ENCODE assay signal across 26 cellular contexts in the genomic region with DNA sequence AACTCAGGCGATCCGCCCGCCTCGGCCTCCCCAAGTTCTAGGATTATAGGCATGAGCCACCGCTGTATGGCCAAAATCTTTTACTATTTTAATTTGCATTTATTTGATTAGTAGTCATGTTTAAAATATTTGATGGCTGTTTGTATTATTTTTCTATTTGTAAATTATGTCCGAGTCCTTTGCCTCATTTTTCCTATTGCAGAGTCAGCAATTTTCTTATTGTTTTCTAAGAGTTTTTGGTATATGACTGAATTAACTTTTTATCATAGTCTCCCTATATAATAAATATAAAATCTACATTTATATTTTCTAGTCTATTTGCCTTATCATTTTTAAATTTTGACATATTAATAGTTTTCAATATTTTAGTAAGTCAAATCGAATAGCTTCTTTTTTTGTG.
"Had no signal": no experiment of that assay in that cellular context is flagged by ENCODE, and none has a peak within 500 bp of the region (broad histone marks: within the 10 kb centered on the region; RNA-seq: fewer than 3 reads in every experiment).

No MANE protein-coding gene starts in this region.

- H3K4me1 Mint-ChIP-seq: stimulated activated effector memory CD8-positive, alpha-beta T cell treated with anti-CD3 and anti-CD28 coated beads, Interleukin-12 subunit alpha, Interleukin-12 subunit beta, amount 100 ng/mL, for 72 hours had no signal

- H3K36me3 Mint-ChIP-seq: natural killer cell treated with Interleukin-12 subunit alpha and Interleukin-12 subunit beta and Interleukin-15 and Interleukin-18, amount 100 ng/mL, for 72 hours; stimulated activated effector memory CD8-positive, alpha-beta T cell treated with anti-CD3 and anti-CD28 coated beads, Interleukin-12 subunit alpha, Interleukin-12 subunit beta, amount 100 ng/mL, for 72 hours had no signal

- H3K27ac ChIP-seq: left lung, lower lobe of right lung, ovary, right atrium auricular region, skin epidermis, spleen, suprapubic skin, thoracic aorta, tibial artery, upper lobe of right lung had no signal

- H3K4me3 ChIP-seq: left lung, lower lobe of right lung, mucosa of descending colon, ovary, right atrium auricular region, skin epidermis, spleen, suprapubic skin, thoracic aorta, tibial artery, upper lobe of right lung had no signal

- FAIRE-seq: keratinocyte, urothelium cell line had no signal

- H3K9me3 Mint-ChIP-seq: natural killer cell treated with Interleukin-12 subunit alpha and Interleukin-12 subunit beta and Interleukin-15 and Interleukin-18, amount 100 ng/mL, for 72 hours; stimulated activated effector memory CD8-positive, alpha-beta T cell treated with anti-CD3 and anti-CD28 coated beads, Interleukin-12 subunit alpha, Interleukin-12 subunit beta, amount 100 ng/mL, for 72 hours; stimulated activated naive CD8-positive, alpha-beta T cell treated with anti-CD3 and anti-CD28 coated beads, Interleukin-15, Interleukin-2, amounts not matched to agents 100 ng/mL and 50 ng/mL, for 24 hours had no signal

- H3K36me3 ChIP-seq: left lung, lower lobe of right lung, ovary, right atrium auricular region, spleen, suprapubic skin, thoracic aorta, tibial artery, upper lobe of right lung had no signal

- H3K27ac Mint-ChIP-seq: naive thymus-derived CD4-positive, alpha-beta T cell; natural killer cell treated with Interleukin-12 subunit alpha and Interleukin-12 subunit beta and Interleukin-15 and Interleukin-18, amount 100 ng/mL, for 72 hours; progenitor cell of endocrine pancreas; stimulated activated effector memory CD8-positive, alpha-beta T cell treated with anti-CD3 and anti-CD28 coated beads, Interleukin-12 subunit alpha, Interleukin-12 subunit beta, amount 100 ng/mL, for 72 hours; stimulated activated naive CD8-positive, alpha-beta T cell treated with anti-CD3 and anti-CD28 coated beads, Interleukin-15, Interleukin-2, amounts not matched to agents 100 ng/mL and 50 ng/mL, for 24 hours had no signal

- H3K27me3 ChIP-seq: ovary, right atrium auricular region, upper lobe of right lung had no signal

- H3K4me3 Mint-ChIP-seq: naive thymus-derived CD4-positive, alpha-beta T cell; natural killer cell treated with Interleukin-12 subunit alpha and Interleukin-12 subunit beta and Interleukin-15 and Interleukin-18, amount 100 ng/mL, for 72 hours; stimulated activated effector memory CD8-positive, alpha-beta T cell treated with anti-CD3 and anti-CD28 coated beads, Interleukin-12 subunit alpha, Interleukin-12 subunit beta, amount 100 ng/mL, for 72 hours; stimulated activated naive CD8-positive, alpha-beta T cell treated with anti-CD3 and anti-CD28 coated beads, Interleukin-15, Interleukin-2, amounts not matched to agents 100 ng/mL and 50 ng/mL, for 24 hours had no signal

- ATAC-seq: left colon; left lung; lower lobe of right lung; mucosa of descending colon; naive thymus-derived CD4-positive, alpha-beta T cell; natural killer cell treated with Interleukin-12 subunit alpha and Interleukin-12 subunit beta and Interleukin-15 and Interleukin-18, amount 100 ng/mL, for 72 hours; sciatic nerve; stimulated activated effector memory CD8-positive, alpha-beta T cell treated with anti-CD3 and anti-CD28 coated beads, Interleukin-12 subunit alpha, Interleukin-12 subunit beta, amount 100 ng/mL, for 72 hours; upper lobe of right lung had no signal

- DNase-seq: hippocampal formation; left colon; left lung; lower lobe of right lung; mesendoderm; midbrain; mucosa of descending colon; naive thymus-derived CD4-positive, alpha-beta T cell; ovary; spleen; stimulated activated CD4-positive, alpha-beta T cell treated with anti-CD3 and anti-CD28 coated beads, Interleukin-4, amount 100 ng/mL, for 24 hours; stimulated activated naive CD4-positive, alpha-beta T cell; tibial artery; trophoblast cell; upper lobe of right lung had no signal

- H3K9me3 ChIP-seq: left lung, lower lobe of right lung, mucosa of descending colon, ovary, right atrium auricular region, spleen, suprapubic skin, thoracic aorta, tibial artery, upper lobe of right lung had no signal

- H3K4me1 ChIP-seq: suprapubic skin, tibial artery had no signal
